In the genomic region with DNA sequence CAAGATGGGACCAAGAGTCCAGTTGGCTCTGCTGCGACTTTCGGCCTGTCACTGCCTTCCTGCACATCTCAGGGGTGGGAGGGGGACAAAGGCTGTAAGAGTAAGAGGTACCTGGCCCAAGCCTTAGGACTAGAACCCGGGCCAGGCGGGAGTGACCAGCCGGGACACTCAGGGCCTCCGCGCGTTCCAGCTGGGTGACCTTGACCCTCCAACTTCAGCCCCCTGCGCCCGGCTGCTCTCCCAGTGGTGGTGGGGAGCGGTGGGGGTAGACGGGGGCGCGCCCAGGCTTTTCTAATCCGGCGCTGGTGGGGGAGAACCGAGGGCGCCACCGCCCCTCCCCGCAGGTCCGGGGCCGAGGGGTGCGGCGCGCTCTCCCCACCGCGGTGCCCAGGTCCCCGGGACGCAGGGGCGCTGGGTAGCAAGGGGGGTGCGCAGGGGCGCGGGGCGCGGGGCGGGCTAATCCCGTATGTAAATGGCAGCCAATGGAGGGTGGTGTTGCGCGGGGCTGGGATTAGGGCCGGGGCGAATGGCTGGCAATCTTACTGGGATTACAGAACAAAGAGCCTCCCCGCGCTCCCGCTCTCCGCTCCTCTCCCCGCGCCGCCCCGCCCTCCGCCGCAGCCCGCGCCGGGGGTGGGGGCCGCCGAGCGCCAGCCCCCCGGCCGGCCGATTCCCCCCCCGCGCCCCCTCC, we compare ENCODE assay signal across 8 cellular contexts. TPM values are rescaled to one million over a fixed set of nuclear protein-coding genes. Genes with fewer than 3 reads are reported as not detected.
DNase-seq lines count a peak whose midpoint lies in the region; ATAC-seq and TF ChIP-seq lines count a peak whose summit lies in the region.

A gene with protein sequence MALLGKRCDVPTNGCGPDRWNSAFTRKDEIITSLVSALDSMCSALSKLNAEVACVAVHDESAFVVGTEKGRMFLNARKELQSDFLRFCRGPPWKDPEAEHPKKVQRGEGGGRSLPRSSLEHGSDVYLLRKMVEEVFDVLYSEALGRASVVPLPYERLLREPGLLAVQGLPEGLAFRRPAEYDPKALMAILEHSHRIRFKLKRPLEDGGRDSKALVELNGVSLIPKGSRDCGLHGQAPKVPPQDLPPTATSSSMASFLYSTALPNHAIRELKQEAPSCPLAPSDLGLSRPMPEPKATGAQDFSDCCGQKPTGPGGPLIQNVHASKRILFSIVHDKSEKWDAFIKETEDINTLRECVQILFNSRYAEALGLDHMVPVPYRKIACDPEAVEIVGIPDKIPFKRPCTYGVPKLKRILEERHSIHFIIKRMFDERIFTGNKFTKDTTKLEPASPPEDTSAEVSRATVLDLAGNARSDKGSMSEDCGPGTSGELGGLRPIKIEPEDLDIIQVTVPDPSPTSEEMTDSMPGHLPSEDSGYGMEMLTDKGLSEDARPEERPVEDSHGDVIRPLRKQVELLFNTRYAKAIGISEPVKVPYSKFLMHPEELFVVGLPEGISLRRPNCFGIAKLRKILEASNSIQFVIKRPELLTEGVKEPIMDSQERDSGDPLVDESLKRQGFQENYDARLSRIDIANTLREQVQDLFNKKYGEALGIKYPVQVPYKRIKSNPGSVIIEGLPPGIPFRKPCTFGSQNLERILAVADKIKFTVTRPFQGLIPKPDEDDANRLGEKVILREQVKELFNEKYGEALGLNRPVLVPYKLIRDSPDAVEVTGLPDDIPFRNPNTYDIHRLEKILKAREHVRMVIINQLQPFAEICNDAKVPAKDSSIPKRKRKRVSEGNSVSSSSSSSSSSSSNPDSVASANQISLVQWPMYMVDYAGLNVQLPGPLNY (plus strand): TSS at position 586 of the 691 bp plus-strand sequence. CDS start 54,175 bp downstream, outside the sequence.

- peak within 1 kb of the TSS; percentile 70 to 92 (median 78) for H3K4me3 ChIP-seq in heart right ventricle
- H3K4me3 ChIP-seq in parathyroid adenoma (ENCODE audit: low read depth, low read length): peak within 1 kb of the TSS; percentile 66
- peak within 1 kb of the TSS; percentile 71 to 96 for H3K4me3 ChIP-seq in vagina

- peaks cover 0 to 31% (median 17%) of the 10 kb centered on the region in 9 donors for H3K4me1 ChIP-seq in heart right ventricle
- H3K4me1 ChIP-seq in parathyroid adenoma: peaks cover 3% of the 10 kb centered on the region
- peaks cover 31% of the 10 kb centered on the region for H3K4me1 ChIP-seq in vagina

- DNase-seq in GM10266 (ENCODE audit: extremely low spot score): peak; percentile 83
- peak; percentile 73 for DNase-seq in NCI-H1105 treated with DMSO at 0.1 percent for 48 hours (lab: John Stamatoyannopoulos, UW)
- DNase-seq in SW480 (ENCODE audit: low spot score): peak; percentile 84
- DNase-seq in heart right ventricle: peak; percentile 67 to 70
- DNase-seq in vagina (ENCODE audit: extremely low spot score in 2 of 2): no peak

- H3K9ac ChIP-seq in parathyroid adenoma: peak within 1 kb of the TSS; percentile 67

- intact Hi-C loops in heart right ventricle (cut with DNase I) (loop anchor here in 8 of 10 donors (2.0 to 10.0 kb wide), 6 partner anchors 23 to 201 kb away; a partner anchor contains a TSS), vagina (cut with DNase I) (loop anchor here (2.0 to 10.0 kb wide), 2 partner anchors 25 to 201 kb away; a partner anchor contains a TSS)

- no peaks in the 10 kb centered on the region for H3K36me3 ChIP-seq in heart right ventricle
- no peaks in the 10 kb centered on the region for H3K36me3 ChIP-seq in parathyroid adenoma (ENCODE audit: control insufficient read depth, insufficient read depth, low read length)
- no peaks in the 10 kb centered on the region for H3K36me3 ChIP-seq in vagina

- H2AFZ ChIP-seq in parathyroid adenoma: peak within 1 kb of the TSS; percentile 98

- H3K9me3 ChIP-seq in heart right ventricle (no peaks in the 10 kb centered on the region), parathyroid adenoma (ENCODE audit: control insufficient read depth, low read length) (no peaks in the 10 kb centered on the region), vagina (no peaks in the 10 kb centered on the region)

- TF ChIP-seq CTCF in GM10266 (IDR thresholded peaks at IDR 0.05; ENCODE audit: control insufficient read depth, insufficient read depth, low read depth, missing control alignments) (no peak), heart right ventricle (IDR thresholded peaks at IDR 0.05) (no peak), parathyroid adenoma (IDR thresholded peaks at IDR 0.05) (no peak), vagina (IDR thresholded peaks at IDR 0.05) (no peak)

- H3K27me3 ChIP-seq in heart right ventricle (peaks cover 0 to 25% (median 0%) of the 10 kb centered on the region in 7 donors), parathyroid adenoma (ENCODE audit: control insufficient read depth, insufficient read depth, low read length) (no peaks in the 10 kb centered on the region), vagina (no peaks in the 10 kb centered on the region)

- H3K4me2 ChIP-seq in parathyroid adenoma (ENCODE audit: low read length): peak within 1 kb of the TSS; percentile 78

- H3K27ac ChIP-seq in angular gyrus (ENCODE audit: low read depth, low read length) (peak within 1 kb of the TSS; percentile 78), heart right ventricle (peak within 1 kb of the TSS; percentile 73 to 94 (median 90)), parathyroid adenoma (peak within 1 kb of the TSS; percentile 74), vagina (peak within 1 kb of the TSS; percentile 97)

- H3K79me2 ChIP-seq in parathyroid adenoma: no peaks in the 10 kb centered on the region

- TF ChIP-seq POLR2A in vagina (IDR thresholded peaks at IDR 0.05): no peak

- ATAC-seq in heart right ventricle: peak; percentile 32 to 68 (median 64)
- no peak for ATAC-seq in HG03196 (IDR thresholded peaks at IDR 0.05; ENCODE audit: unreplicated experiment)

- 1 to 2% methylated on average over 41 to 62 of the region's 62 CpGs for WGBS in heart right ventricle, 2 donors

RNA-seq across cellular contexts. Expression of the gene that starts here (rescaled TPM):
- total RNA-seq in heart right ventricle (10 to 100 TPM; 11.7 to 36.6 (median 17.2) TPM), vagina (33.6 TPM)
- polyA plus RNA-seq in heart right ventricle: 10 to 100 TPM; 22.1 TPM

Comparison
In these comparisons a context has a peak if more than half of its experiments do, and no peak if none do; other contexts are left out.
1. DNase-seq: peak in GM10266 (single experiment), NCI-H1105 treated with DMSO at 0.1 percent for 48 hours (single experiment), SW480 (single experiment) and heart right ventricle (2 of 2); none in vagina (0 of 2).
2. Peak in every context shown above with its lines, with median percentiles within 50 percentile points of each other: H3K27ac ChIP-seq and H3K4me3 ChIP-seq.